Comparison of ENCODE assay signal across 8 cellular contexts in genomic region chr19:53467503-53468262, GRCh38. TPM values are rescaled to one million over a fixed set of nuclear protein-coding genes. Genes with fewer than 3 reads are reported as not detected.
A peak's percentile ranks its signal among the peaks of the same experiment; 100 is the strongest.
DNase-seq lines count a peak whose midpoint lies in the region; ATAC-seq and TF ChIP-seq lines count a peak whose summit lies in the region.

TSS of gene ZNF813 (plus strand) at chr19:53467733. CDS start at chr19:53483823, 16,090 bp downstream.

- H3K27ac ChIP-seq in colonic mucosa: peak within 1 kb of the TSS; percentile 57

- H3K36me3 ChIP-seq in colonic mucosa: no peaks in the 10 kb centered on the region

- TF ChIP-seq CTCF in GM12875 (IDR thresholded peaks at IDR 0.05; ENCODE audit: borderline replicate concordance, insufficient read depth, low read depth, low read length): no peak
- TF ChIP-seq CTCF in colonic mucosa (IDR thresholded peaks at IDR 0.05): no peak

- no peaks in the 10 kb centered on the region for H3K4me1 ChIP-seq in colonic mucosa

- DNase-seq in NCI-H2227 treated with DMSO at 0.1 percent for 48 hours (lab: John Stamatoyannopoulos, UW) (peak; percentile 94), colonic mucosa (peak; percentile 99), left kidney (ENCODE audit: low read depth, low spot score) (peak; percentile 96)
- DNase-seq in activated CD4-positive, alpha-beta T cell treated with anti-CD3 and anti-CD28 coated beads for 4 hours: peak; percentile 95 to 99
- peak; percentile 91 to 98 (median 94) for DNase-seq in stimulated activated CD4-positive, alpha-beta T cell treated with anti-CD3 and anti-CD28 coated beads, Interleukin-1b, Interleukin-23, amount 100 ng/mL, for 24 hours (ENCODE audit: low read depth in 4 of 4, low spot score in 1 of 4)

- no peaks in the 10 kb centered on the region for H3K27me3 ChIP-seq in colonic mucosa

- peak within 1 kb of the TSS; percentile 40 to 52 for H3K9ac ChIP-seq in colonic mucosa (ENCODE audit: low read depth in 2 of 2, low read length in 2 of 2)

- intact Hi-C loops in colonic mucosa (cut with DNase I): no loop called here

- H3K4me3 ChIP-seq in GM12875 (ENCODE audit: low read depth, low read length) (peak within 1 kb of the TSS; percentile 56), colonic mucosa (peak within 1 kb of the TSS; percentile 61)

- no peaks in the 10 kb centered on the region for H3K9me3 ChIP-seq in colonic mucosa

- peak; percentile 75 for ATAC-seq in HG02885 (IDR thresholded peaks at IDR 0.05; ENCODE audit: poor library complexity, unreplicated experiment)
- no peak for ATAC-seq in GM19455 (IDR thresholded peaks at IDR 0.05; ENCODE audit: unreplicated experiment)

RNA-seq across cellular contexts. Expression of gene ZNF813, which starts in this region (rescaled TPM):
- total RNA-seq in colonic mucosa: 1 to 10 TPM; 3.6 to 4.9 TPM
